ENCODE assay signal across 18 cellular contexts in the genomic region with DNA sequence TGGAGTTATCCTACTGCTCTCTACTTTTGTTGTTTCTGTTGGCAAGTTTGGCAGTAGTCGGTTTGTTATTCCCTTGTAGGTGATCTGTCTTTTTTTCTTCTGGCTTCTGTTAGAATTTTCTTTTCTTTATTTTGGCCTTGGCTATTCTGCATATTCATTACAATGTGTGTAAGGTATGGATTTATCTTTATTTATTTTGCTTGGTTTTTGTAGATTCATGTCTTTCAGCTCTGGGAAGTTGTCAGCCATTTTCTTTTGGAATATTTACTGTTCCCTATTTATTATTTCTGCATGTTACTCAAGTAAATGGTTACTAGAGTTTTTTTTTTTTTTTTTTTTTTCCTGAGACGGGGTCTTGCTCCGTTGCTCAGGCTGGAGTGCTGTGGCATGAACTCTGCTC.
"Had no signal": no experiment of that assay in that cellular context is flagged by ENCODE, and none has a peak within 500 bp of the region (broad histone marks: within the 10 kb centered on the region; RNA-seq: fewer than 3 reads in every experiment).

No MANE protein-coding gene starts in this region.

- H3K9ac ChIP-seq: parathyroid adenoma had no signal

- DNase-seq: activated CD4-positive, alpha-beta T cell treated with anti-CD3 and anti-CD28 coated beads, Interleukin-2, amount 10 ng/mL, durations not matched to agents 7 days and 5 days; activated naive CD4-positive, alpha-beta T cell treated with anti-CD3 and anti-CD28 coated beads, Interleukin-2, amount 50 U/mL, for 16 hours; anterior cingulate cortex; foreskin melanocyte; heart left ventricle; left lung; mesenchymal stem cell; retina; SHP77; stimulated activated CD4-positive, alpha-beta T cell treated with anti-CD3 and anti-CD28 coated beads, Interleukin-15, amount 100 ng/mL, for 24 hours; stimulated activated CD4-positive, alpha-beta T cell treated with anti-CD3 and anti-CD28 coated beads, Interleukin-4, amount 100 ng/mL, for 24 hours; tibial artery had no signal

- H3K27ac ChIP-seq: parathyroid adenoma, tibial artery had no signal

- H3K9me3 Mint-ChIP-seq: T-helper 1 cell treated with Interleukin-12 subunit alpha and Interleukin-12 subunit beta and Interleukin-4 antibody, amounts not matched to agents 30 μg/mL and 1 μg/mL, for 36 hours; WTC11 had no signal

- ATAC-seq: heart left ventricle, left lung, SK-N-SH treated with all-trans-retinoic acid at 6 μM for 48 hours, WTC11 had no signal

- H3K27ac Mint-ChIP-seq: activated CD4-positive, alpha-beta T cell treated with anti-CD3 and anti-CD28 coated beads, Interleukin-2, amount 10 ng/mL, durations not matched to agents 7 days and 5 days; T-helper 1 cell treated with Interleukin-12 subunit alpha and Interleukin-12 subunit beta and Interleukin-4 antibody, amounts not matched to agents 30 μg/mL and 1 μg/mL, for 36 hours had no signal

- H3K9me3 ChIP-seq: heart left ventricle, left lung, tibial artery had no signal

- H2AFZ ChIP-seq: parathyroid adenoma had no signal

- H3K27me3 ChIP-seq: heart left ventricle, left lung, tibial artery had no signal

- H3K4me3 ChIP-seq: heart left ventricle, left lung, tibial artery had no signal

- H3K27me3 Mint-ChIP-seq: activated CD4-positive, alpha-beta T cell treated with anti-CD3 and anti-CD28 coated beads, Interleukin-2, amount 10 ng/mL, durations not matched to agents 7 days and 5 days had no signal

- H3K4me3 Mint-ChIP-seq: activated CD4-positive, alpha-beta T cell treated with anti-CD3 and anti-CD28 coated beads, Interleukin-2, amount 10 ng/mL, durations not matched to agents 7 days and 5 days; T-helper 1 cell treated with Interleukin-12 subunit alpha and Interleukin-12 subunit beta and Interleukin-4 antibody, amounts not matched to agents 30 μg/mL and 1 μg/mL, for 36 hours; WTC11 had no signal

- FAIRE-seq: bronchial epithelial cell, islet of Langerhans had no signal
